ENCODE assay signal across 1 cellular context in genomic region chr2:26768759-26769500, GRCh38.
TF ChIP-seq lines count a peak whose summit lies in the region.

No MANE protein-coding gene starts in this region.

TF ChIP-seq in HEK293, 187 proteins besides CTCF, POLR2A, EP300 and RAD21 (continued from another document):
- peak; percentile 64 for TF ChIP-seq GLIS1 (tag by site-specific recombination; IDR thresholded peaks at IDR 0.05)
- TF ChIP-seq ZNF549 (tag by site-specific recombination; IDR thresholded peaks at IDR 0.05) = no peak
- TF ChIP-seq ZNF292 (tag by site-specific recombination; IDR thresholded peaks at IDR 0.05; ENCODE audit: borderline replicate concordance, low read depth) = no peak
- no peak for TF ChIP-seq ZNF132 (tag by site-specific recombination; IDR thresholded peaks at IDR 0.05; ENCODE audit: borderline replicate concordance)
- TF ChIP-seq PRDM10 (tag by site-specific recombination; IDR thresholded peaks at IDR 0.05) = 0 out of 2 replicates have a peak, but pooled peaks have one; percentile 16
- TF ChIP-seq ZNF747 (tag by site-specific recombination; IDR thresholded peaks at IDR 0.05) = no peak
- TF ChIP-seq ZFP69B (tag by site-specific recombination; IDR thresholded peaks at IDR 0.05) = no peak
- TF ChIP-seq FEZF1 (tag by site-specific recombination; IDR thresholded peaks at IDR 0.05) = no peak
- TF ChIP-seq ZNF266 (tag by site-specific recombination; IDR thresholded peaks at IDR 0.05; ENCODE audit: low read depth) = no peak
- TF ChIP-seq KLF10 (tag by site-specific recombination; IDR thresholded peaks at IDR 0.05) = no peak
- no peak for TF ChIP-seq ZNF626 (tag by site-specific recombination; IDR thresholded peaks at IDR 0.05)
- TF ChIP-seq GLI2 (tag by site-specific recombination; IDR thresholded peaks at IDR 0.05; ENCODE audit: borderline replicate concordance, low read depth) = no peak
- TF ChIP-seq ZIC2 (tag by site-specific recombination; IDR thresholded peaks at IDR 0.05) = peak; percentile 85
- no peak for TF ChIP-seq ZNF146 (tag by site-specific recombination; IDR thresholded peaks at IDR 0.05)
- no peak for TF ChIP-seq ZNF514 (tag by site-specific recombination; IDR thresholded peaks at IDR 0.05)
- no peak for TF ChIP-seq OVOL3 (tag by site-specific recombination; IDR thresholded peaks at IDR 0.05)
TF ChIP-seq in HEK293: peak in this region for 10.
